In the genomic region with DNA sequence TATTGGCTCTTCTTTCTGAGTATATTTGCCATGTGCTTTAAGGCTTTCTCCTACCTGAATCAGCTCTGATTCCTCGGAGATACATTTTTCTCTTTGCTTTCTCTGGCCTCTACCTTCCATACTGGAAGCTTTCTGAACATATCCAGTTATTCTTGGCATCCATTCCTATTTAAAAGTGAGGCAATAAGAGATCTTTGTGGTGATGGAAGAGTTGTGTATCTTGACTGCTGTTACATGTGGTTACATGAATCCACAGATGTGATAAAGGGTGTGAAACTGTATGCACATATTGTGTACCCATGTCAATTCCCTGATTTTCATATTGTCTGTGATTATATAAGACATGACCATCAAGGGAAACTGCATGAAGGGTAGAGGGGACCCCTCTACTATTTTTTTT, we compare ENCODE assay signal across 22 cellular contexts. TPM values are rescaled to one million over a fixed set of nuclear protein-coding genes. Genes with fewer than 3 reads are reported as not detected.
"Had no signal": no experiment of that assay in that cellular context is flagged by ENCODE, and none has a peak within 500 bp of the region (broad histone marks: within the 10 kb centered on the region; RNA-seq: fewer than 3 reads in every experiment).

No MANE protein-coding gene starts in this region.

- H3K4me3 Mint-ChIP-seq: activated CD8-positive, alpha-beta T cell treated with anti-CD3 and anti-CD28 coated beads for 36 hours; activated T-cell treated with anti-CD3 and anti-CD28 coated beads, Interleukin-2, amount 50 U/mL, for 4 hours; natural killer cell had no signal

- H3K9me3 ChIP-seq: adrenal gland, body of pancreas, colonic mucosa, esophagus muscularis mucosa, heart left ventricle, right lobe of liver, thyroid gland had no signal

- H3K36me3 Mint-ChIP-seq: natural killer cell had no signal

- DNase-seq: activated CD4-positive, alpha-beta T cell treated with anti-CD3 and anti-CD28 coated beads for 48 hours; activated CD8-positive, alpha-beta T cell treated with anti-CD3 and anti-CD28 coated beads for 36 hours; activated effector memory CD4-positive, alpha-beta T cell treated with Interleukin-2 at 50 U/mL for 16 hours; activated naive CD4-positive, alpha-beta T cell treated with anti-CD3 and anti-CD28 coated beads, Interleukin-2, amount 50 U/mL, for 16 hours; activated T-cell treated with anti-CD3 and anti-CD28 coated beads, Interleukin-2, amount 50 U/mL, for 4 hours; adrenal gland; body of pancreas; caudate nucleus; colonic mucosa; heart left ventricle; left colon; mesenchymal stem cell; natural killer cell; right lobe of liver; stimulated activated CD4-positive, alpha-beta T cell treated with anti-CD3 and anti-CD28 coated beads, Interleukin-1b, Interleukin-23, amount 100 ng/mL, for 48 hours; T-helper 2 cell; thyroid gland had no signal

- H3K4me3 ChIP-seq: adrenal gland, body of pancreas, colonic mucosa, esophagus muscularis mucosa, heart left ventricle, right lobe of liver, thyroid gland had no signal

- ATAC-seq: activated CD8-positive, alpha-beta T cell treated with anti-CD3 and anti-CD28 coated beads for 36 hours; activated T-cell treated with anti-CD3 and anti-CD28 coated beads, Interleukin-2, amount 50 U/mL, for 4 hours; body of pancreas; heart left ventricle; natural killer cell had no signal

- H3K9me3 Mint-ChIP-seq: activated CD8-positive, alpha-beta T cell treated with anti-CD3 and anti-CD28 coated beads for 36 hours; activated T-cell treated with anti-CD3 and anti-CD28 coated beads, Interleukin-2, amount 50 U/mL, for 4 hours; natural killer cell had no signal

- H3K27ac ChIP-seq: right lobe of liver had no signal

- H3K27ac Mint-ChIP-seq: activated CD8-positive, alpha-beta T cell treated with anti-CD3 and anti-CD28 coated beads for 36 hours; natural killer cell; progenitor cell of endocrine pancreas had no signal

- H3K27me3 ChIP-seq: adrenal gland, body of pancreas, colonic mucosa, esophagus muscularis mucosa, heart left ventricle, right lobe of liver, thyroid gland had no signal

- H3K27me3 Mint-ChIP-seq: activated CD8-positive, alpha-beta T cell treated with anti-CD3 and anti-CD28 coated beads for 36 hours; progenitor cell of endocrine pancreas had no signal

- H3K36me3 ChIP-seq: adrenal gland, colonic mucosa, esophagus muscularis mucosa, heart left ventricle, right lobe of liver, thyroid gland had no signal

RNA-seq across cellular contexts. Expression of a gene that starts 38.9 kb away (rescaled TPM):
- total RNA-seq: activated T-cell treated with anti-CD3 and anti-CD28 coated beads, Interleukin-2, amount 50 U/mL, for 4 hours; adrenal gland; body of pancreas; colonic mucosa; esophagus muscularis mucosa; frontal cortex; heart left ventricle; left colon; mucosa of gallbladder; progenitor cell of endocrine pancreas; right lobe of liver; urinary bladder had no signal
- polyA plus RNA-seq: urinary bladder had no signal
